Comparison of ENCODE assay signal across 10 cellular contexts in the genomic region with DNA sequence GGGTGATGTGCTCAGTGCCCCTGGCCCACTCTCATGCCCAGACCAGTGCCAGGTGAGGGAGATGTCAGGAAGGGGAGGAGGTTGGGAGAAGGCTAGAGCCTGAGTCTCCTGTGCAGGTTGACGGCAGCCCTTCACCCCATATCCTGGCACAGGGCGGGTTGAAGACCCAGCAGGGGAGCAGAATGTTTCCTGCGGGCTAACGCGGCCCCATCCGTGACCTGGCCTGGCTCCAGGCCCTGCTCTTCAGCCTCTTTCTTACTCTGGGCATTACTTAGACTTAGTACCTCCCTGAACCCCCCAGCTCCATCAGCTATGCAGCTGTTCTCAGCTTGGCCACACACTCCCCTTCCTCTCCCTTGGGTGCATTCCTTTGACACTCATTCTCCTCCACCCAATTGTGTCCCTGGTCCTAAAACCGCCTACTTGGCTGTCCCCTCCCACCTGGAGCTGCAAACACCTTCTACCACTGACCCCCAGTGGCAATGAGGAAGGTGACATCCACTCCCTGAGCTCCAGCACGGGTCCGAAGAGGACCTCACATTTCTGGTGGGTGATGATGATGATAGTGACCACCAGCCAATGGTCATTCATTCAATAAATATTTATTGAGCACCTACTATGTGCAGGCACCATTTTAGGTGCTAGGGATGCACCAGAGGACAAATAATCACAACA.
DNase-seq lines count a peak whose midpoint lies in the region; ATAC-seq and TF ChIP-seq lines count a peak whose summit lies in the region.
"Had no signal": no experiment of that assay in that cellular context is flagged by ENCODE, and none has a peak within 500 bp of the region (broad histone marks: within the 10 kb centered on the region; RNA-seq: fewer than 3 reads in every experiment).

No MANE protein-coding gene starts in this region.

- no TSS peak for BruUV-seq in Caco-2 (replicated peaks; lab: Mats Ljungman, UMichigan)
- no TSS peak for BruUV-seq in PC-3 (replicated peaks; lab: Mats Ljungman, UMichigan)

- H3K4me1 Mint-ChIP-seq in Caco-2 (ENCODE audit: low read depth, unreplicated experiment): peaks cover 6% of the 10 kb centered on the region

- no peaks in the 10 kb centered on the region for H3K79me2 ChIP-seq in PC-3 (ENCODE audit: low read length)

- H3K9me3 ChIP-seq in Caco-2 (no peaks in the 10 kb centered on the region), PC-3 (ENCODE audit: low read length) (no peaks in the 10 kb centered on the region)

- no peaks in the 10 kb centered on the region for H3K9me3 Mint-ChIP-seq in Caco-2 (ENCODE audit: unreplicated experiment)

- H3K36me3 Mint-ChIP-seq in Caco-2 (ENCODE audit: insufficient read depth, unreplicated experiment): no peaks in the 10 kb centered on the region

- H3F3A ChIP-seq in PC-3 (ENCODE audit: low read length, unreplicated experiment): no peaks in the 10 kb centered on the region

- no peak overlapping the region for H3K4me2 ChIP-seq in PC-3 (ENCODE audit: low read length)

- TF ChIP-seq CTCF in Caco-2 (IDR thresholded peaks at IDR 0.05; ENCODE audit: insufficient read depth in 1 of 2, low read depth in 1 of 2, low read length in 1 of 2, severe bottlenecking in 1 of 2, unreplicated experiment in 1 of 2) (peak in 1 of 2 experiments; percentile 24), PC-3 (conservative IDR thresholded peaks at IDR 0.05; ENCODE audit: low read depth, low read length) (peak; percentile 53)

- H3K4me3 Mint-ChIP-seq in Caco-2 (ENCODE audit: unreplicated experiment): no peak overlapping the region

- peaks cover 5% of the 10 kb centered on the region for H3K27me3 Mint-ChIP-seq in Caco-2 (ENCODE audit: insufficient read depth, unreplicated experiment)

- no peak overlapping the region for H3K9ac ChIP-seq in PC-3 (ENCODE audit: low read length)

- POLR2A ChIA-PET in Caco-2 (lab: Charles Lee): no interaction called here
- POLR2A ChIA-PET in PC-3 (lab: Charles Lee; ENCODE audit: unreplicated experiment): no interaction called here

- H3K27ac ChIP-seq in PC-3 (ENCODE audit: low read length): no peak overlapping the region
- H3K27ac ChIP-seq: heart right ventricle had no signal

- no peaks in the 10 kb centered on the region for H3K9me2 ChIP-seq in PC-3 (replicated peaks; ENCODE audit: low read length)

- H3K27me3 ChIP-seq in Caco-2 (replicated peaks; ENCODE audit: control insufficient read depth, insufficient read depth, low read length) (no peaks in the 10 kb centered on the region), PC-3 (ENCODE audit: low read length) (no peaks in the 10 kb centered on the region)

- intact Hi-C loops in Caco-2 (cut with micrococcal nuclease; ENCODE audit: unreplicated experiment): no loop called here
- intact Hi-C loops in PC-3 (cut with micrococcal nuclease): no loop called here

- H2AFZ ChIP-seq in PC-3 (ENCODE audit: low read length): no peak overlapping the region

- no peak overlapping the region for H3K27ac Mint-ChIP-seq in Caco-2 (ENCODE audit: unreplicated experiment)

- H3K4me1 ChIP-seq in Caco-2: no peaks in the 10 kb centered on the region
- H3K4me1 ChIP-seq in PC-3 (ENCODE audit: insufficient read depth, low read length): peaks cover under 1% of the 10 kb centered on the region; the same call in 1 of the 2 replicates

- ATAC-seq in PC-3: peak; percentile 55; the same call in 1 of the 2 replicates
- ATAC-seq in GM18870 (IDR thresholded peaks at IDR 0.05; ENCODE audit: unreplicated experiment): no peak
- ATAC-seq in HG02973 (IDR thresholded peaks at IDR 0.05; ENCODE audit: unreplicated experiment): no peak
- ATAC-seq: heart right ventricle had no signal

- CTCF ChIA-PET in Caco-2 (lab: Charles Lee): no interaction called here
- CTCF ChIA-PET in PC-3 (lab: Charles Lee): no interaction called here

- no peaks in the 10 kb centered on the region for H4K20me1 ChIP-seq in PC-3 (ENCODE audit: low read length)

- H3K36me3 ChIP-seq in Caco-2 (ENCODE audit: control insufficient read depth, insufficient read depth, low read length) (no peaks in the 10 kb centered on the region), PC-3 (ENCODE audit: low read depth, low read length) (no peaks in the 10 kb centered on the region)
- H3K36me3 ChIP-seq: heart right ventricle had no signal

- H3K4me3 ChIP-seq in Caco-2 (ENCODE audit: low read depth, low read length) (no peak overlapping the region), PC-3 (ENCODE audit: low read length) (no peak overlapping the region)
- H3K4me3 ChIP-seq: heart right ventricle had no signal

- DNase-seq in Caco-2: peak; percentile 33 to 56
- peak; percentile 38 for DNase-seq in HT1080 (ENCODE audit: low read depth)
- peak; percentile 51 for DNase-seq in PC-3
- DNase-seq in islet precursor cell: peak; percentile 64
- DNase-seq in KG1 (lab: John Stamatoyannopoulos, UW): no peak
- no peak for DNase-seq in AML-193 (lab: John Stamatoyannopoulos, UW)
- DNase-seq: amniotic stem cell, heart right ventricle had no signal

Comparison
In these comparisons a context has a peak if more than half of its experiments do, and no peak if none do; other contexts are left out.
1. DNase-seq: peak in Caco-2 (2 of 2), HT1080 (single experiment), PC-3 (single experiment) and islet precursor cell (single experiment); none in KG1 (single experiment) and AML-193 (0 of 2).